ENCODE assay signal across 14 cellular contexts in the genomic region with DNA sequence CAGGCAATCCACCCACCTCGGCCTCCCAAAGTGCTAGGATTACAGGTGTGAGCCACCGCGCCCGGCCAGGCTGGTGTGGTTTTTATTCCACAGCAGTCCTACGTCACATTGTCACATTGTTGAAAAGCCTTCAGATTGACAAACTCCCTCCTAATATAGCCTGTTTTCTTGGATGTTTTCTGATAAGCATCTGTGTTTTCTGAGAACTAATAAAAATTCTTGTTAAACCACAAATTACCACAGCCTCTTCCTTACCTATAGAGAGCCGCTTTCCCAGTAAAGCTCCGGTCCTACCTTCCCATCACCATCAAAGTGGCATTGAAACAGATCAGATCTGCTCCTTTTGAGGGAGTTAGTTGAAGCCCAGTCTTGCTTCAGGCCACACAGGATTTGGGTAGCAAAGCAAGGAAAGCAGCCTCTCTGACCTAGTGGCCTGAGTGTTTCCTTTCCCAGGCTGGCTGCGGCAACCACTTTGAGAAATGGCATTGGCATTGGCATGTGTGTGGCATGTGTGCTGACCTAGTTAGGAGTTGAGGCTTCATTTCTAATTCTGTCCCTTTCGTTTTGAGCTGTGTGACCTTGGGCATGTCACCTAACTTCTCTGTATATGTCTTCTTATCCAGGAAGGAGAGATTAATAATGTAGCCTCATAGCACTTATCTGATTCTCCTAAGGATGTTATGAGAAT. TPM values are rescaled to one million over a fixed set of nuclear protein-coding genes. Genes with fewer than 3 reads are reported as not detected.
A peak's percentile ranks its signal among the peaks of the same experiment; 100 is the strongest.
DNase-seq lines count a peak whose midpoint lies in the region; ATAC-seq, FAIRE-seq and TF ChIP-seq lines count a peak whose summit lies in the region.
"Had no signal": no experiment of that assay in that cellular context is flagged by ENCODE, and none has a peak within 500 bp of the region (broad histone marks: within the 10 kb centered on the region; RNA-seq: fewer than 3 reads in every experiment).

No MANE protein-coding gene starts in this region.

- no peaks in the 10 kb centered on the region for H3K79me2 ChIP-seq in HepG2 (ENCODE audit: insufficient read depth, low read length)
- H3K79me2 ChIP-seq in osteoblast (ENCODE audit: insufficient read depth, low read length): peaks cover 28% of the 10 kb centered on the region

- TF ChIP-seq RAD21 in HepG2 (CRISPR knock-in tag; IDR thresholded peaks at IDR 0.05): no peak

- no peak overlapping the region for H3K4me3 ChIP-seq in HepG2 (replicated peaks in 1 of 3; ENCODE audit: insufficient read depth in 1 of 3, low read depth in 2 of 3, low read length in 3 of 3)
- no peak overlapping the region for H3K4me3 ChIP-seq in right lobe of liver
- H3K4me3 ChIP-seq in esophagus muscularis mucosa: no peak overlapping the region
- H3K4me3 ChIP-seq in osteoblast (ENCODE audit: insufficient read depth, low read length): no peak overlapping the region

- peak; percentile 4 for FAIRE-seq in HepG2 (lab: Jason Lieb, UNC)
- FAIRE-seq: H54 had no signal

- H3K4me2 ChIP-seq in HepG2 (ENCODE audit: low read depth, low read length) (no peak overlapping the region), osteoblast (ENCODE audit: insufficient read depth, low read length) (peak overlapping the region; percentile 93)
- H3K4me2 ChIP-seq: SK-N-SH had no signal

- CTCF ChIA-PET in HepG2 (lab: Yijun Ruan, JAX; ENCODE audit: low intra/inter-chr PET ratio, low total read pairs): no interaction called here

- H3K9ac ChIP-seq in HepG2 (ENCODE audit: insufficient read depth, low read depth, low read length): no peak overlapping the region
- H3K9ac ChIP-seq: SK-N-SH had no signal

- H3K27me3 ChIP-seq in HepG2 (ENCODE audit: control insufficient read depth in 1 of 2, insufficient read depth in 2 of 2, low read length in 2 of 2) (no peaks in the 10 kb centered on the region), right lobe of liver (no peaks in the 10 kb centered on the region), esophagus muscularis mucosa (no peaks in the 10 kb centered on the region), osteoblast (ENCODE audit: insufficient read depth, low read length) (no peaks in the 10 kb centered on the region)
- H3K27me3 ChIP-seq: brain microvascular endothelial cell had no signal

- POLR2A ChIA-PET in HepG2 (lab: Yijun Ruan, JAX): no interaction called here

- ATAC-seq in HepG2 (no peak), right lobe of liver (no peak), left colon (no peak)

- no peak for TF ChIP-seq CTCF in HepG2 (CRISPR knock-in tag; IDR thresholded peaks at IDR 0.05)
- no peak for TF ChIP-seq CTCF in right lobe of liver (IDR thresholded peaks at IDR 0.05)
- TF ChIP-seq CTCF in esophagus muscularis mucosa (IDR thresholded peaks at IDR 0.05): no peak
- TF ChIP-seq CTCF in osteoblast (IDR thresholded peaks at IDR 0.05; ENCODE audit: extremely low read depth, low read depth, low read length): no peak

- DNase-seq in HepG2 (ENCODE audit: low spot score) (no peak), right lobe of liver (no peak), esophagus muscularis mucosa (ENCODE audit: extremely low spot score) (no peak), osteoblast (ENCODE audit: insufficient read length, low spot score, missing footprints) (no peak), NOMO-1 (lab: John Stamatoyannopoulos, UW; ENCODE audit: unreplicated experiment in 2 of 2) (no peak), activated gamma-delta T cell treated with Interleukin-2 at 50 U/mL for 16 hours (no peak), left colon (no peak)
- no peak for DNase-seq in stimulated activated CD4-positive, alpha-beta T cell treated with anti-CD3 and anti-CD28 coated beads, Interleukin-2, amount 100 ng/mL, for 24 hours
- DNase-seq: ACHN, brain microvascular endothelial cell, NCI-H1092 treated with DMSO at 0.1 percent for 48 hours, NCI-H524 treated with DMSO at 0.1 percent for 48 hours, SK-N-SH had no signal

- H4K20me1 ChIP-seq in HepG2 (ENCODE audit: insufficient read depth, low read length): no peaks in the 10 kb centered on the region
- H4K20me1 ChIP-seq in osteoblast (ENCODE audit: insufficient read depth, low read length): no peaks in the 10 kb centered on the region

- H3K27ac ChIP-seq in HepG2 (ENCODE audit: extremely low read length, insufficient read depth, low read length) (no peak overlapping the region), right lobe of liver (no peak overlapping the region), esophagus muscularis mucosa (replicated peaks in 1 of 4) (peak overlapping the region; percentile 84 to 89 (median 87)), osteoblast (ENCODE audit: low read depth, low read length) (peak overlapping the region; percentile 94)
- H3K27ac ChIP-seq: brain microvascular endothelial cell had no signal

- peaks cover 9% of the 10 kb centered on the region; the same call in 1 of the 2 replicates for H3K4me1 ChIP-seq in HepG2 (ENCODE audit: insufficient read depth, low read length)
- no peaks in the 10 kb centered on the region for H3K4me1 ChIP-seq in right lobe of liver
- peaks cover 61 to 98% (median 93%) of the 10 kb centered on the region in 4 donors for H3K4me1 ChIP-seq in esophagus muscularis mucosa
- H3K4me1 ChIP-seq in osteoblast (ENCODE audit: insufficient read depth, low read length): peaks cover 47% of the 10 kb centered on the region

- H3K9me3 ChIP-seq in HepG2 (ENCODE audit: low read length) (no peaks in the 10 kb centered on the region), right lobe of liver (no peaks in the 10 kb centered on the region), esophagus muscularis mucosa (no peaks in the 10 kb centered on the region), osteoblast (ENCODE audit: low read depth, low read length) (no peaks in the 10 kb centered on the region)
- H3K9me3 ChIP-seq: SK-N-SH had no signal

- TF ChIP-seq POLR2A in HepG2 (IDR thresholded peaks at IDR 0.05; ENCODE audit: insufficient read depth in 1 of 2, low read depth in 2 of 2, low read length in 2 of 2) (no peak), right lobe of liver (IDR thresholded peaks at IDR 0.05) (no peak), esophagus muscularis mucosa (IDR thresholded peaks at IDR 0.05; ENCODE audit: low read depth) (no peak)

- 89% methylated on average over 9 of the region's 9 CpGs for WGBS in HepG2 (ENCODE audit: low lambda C conversion rate)
- 74% methylated on average over 9 of the region's 9 CpGs for WGBS in right lobe of liver (ENCODE audit: insufficient coverage, low coverage, low lambda C conversion rate, missing lambda C conversion rate)
- WGBS in esophagus muscularis mucosa: 85% methylated on average over 9 of the region's 9 CpGs

- no peak for TF ChIP-seq EP300 in HepG2 (IDR thresholded peaks at IDR 0.05; ENCODE audit: low read depth in 2 of 2, low read length in 2 of 2)
- no peak for TF ChIP-seq EP300 in HepG2 (CRISPR knock-in tag; IDR thresholded peaks at IDR 0.05; ENCODE audit: borderline replicate concordance)
- TF ChIP-seq EP300 in esophagus muscularis mucosa (IDR thresholded peaks at IDR 0.05): no peak

- BruUV-seq in HepG2 (replicated peaks; lab: Mats Ljungman, UMichigan): no TSS peak

- H3K36me3 ChIP-seq in HepG2 (replicated peaks in 1 of 2; ENCODE audit: control insufficient read depth in 1 of 2, insufficient read depth in 2 of 2, low read length in 2 of 2) (no peaks in the 10 kb centered on the region; a peak in 1 of 5 replicates), right lobe of liver (no peaks in the 10 kb centered on the region), esophagus muscularis mucosa (no peaks in the 10 kb centered on the region), osteoblast (ENCODE audit: insufficient read depth, low read length) (no peaks in the 10 kb centered on the region)
- H3K36me3 ChIP-seq: brain microvascular endothelial cell had no signal

- in situ Hi-C loops in HepG2 (cut with HindIII; ENCODE audit: extremely low pct_ligation_motif_present, low pct_unique_long_range_greater_than_20kb): no loop called here

- H2AFZ ChIP-seq in HepG2 (ENCODE audit: low read length) (no peak overlapping the region), osteoblast (ENCODE audit: low read length) (no peak overlapping the region)

- intact Hi-C loops in HepG2 (cut with micrococcal nuclease; ENCODE audit: unreplicated experiment) (no loop called here), right lobe of liver (cut with DNase I) (no loop called here), esophagus muscularis mucosa (cut with DNase I) (no loop called here), left colon (cut with DNase I, micrococcal nuclease) (no loop called here)

RNA-seq across cellular contexts. Expression of a gene that starts 1.7 kb away (rescaled TPM):
- total RNA-seq in HepG2 (2016; rRNA removed; fragmentation: Illumina TruSeq; extraction: Trizol) (44.5 and 47.6 TPM in 2 replicates), right lobe of liver (10 to 100 TPM; 11.7 to 31.7 (median 21.8) TPM), esophagus muscularis mucosa (100 to 1,000 TPM; 305 to 398 (median 357) TPM), osteoblast (94.6 and 107 TPM in 2 replicates), left colon (10 to 100 TPM; 30.9 to 44.7 TPM)
- 153 and 165 TPM in 2 replicates for total RNA-seq in HepG2 (2016; cell fraction: cytosol; rRNA removed; fragmentation: Illumina TruSeq; extraction: Trizol; ENCODE audit: low read depth)
- 46.5 and 47.5 TPM in 2 replicates for total RNA-seq in HepG2 (2016; cell fraction: insoluble cytoplasmic fraction; rRNA removed; fragmentation: Illumina TruSeq; extraction: Trizol)
- total RNA-seq in HepG2 (2016; cell fraction: membrane; rRNA removed; fragmentation: Illumina TruSeq; extraction: Trizol): 152 and 172 TPM in 2 replicates
- 15.9 and 17.5 TPM in 2 replicates for total RNA-seq in HepG2 (2016; cell fraction: nucleus; rRNA removed; fragmentation: Illumina TruSeq; extraction: Trizol)
- polyA plus RNA-seq in HepG2 (2011; rRNA removed): 30.8 and 31.0 TPM in 2 replicates
- polyA plus RNA-seq in HepG2 (2011; cell fraction: cytosol; rRNA removed): 38.5 and 44.2 TPM in 2 replicates
- polyA plus RNA-seq in HepG2 (2011; cell fraction: nucleus; rRNA removed): 16.9 and 18.1 TPM in 2 replicates
- 31.8 and 34.8 TPM in 2 replicates for polyA plus RNA-seq in HepG2 (2012)
- 204 and 234 TPM in 2 replicates for polyA plus RNA-seq in HepG2 (2016; cell fraction: cytosol; fragmentation: Illumina TruSeq; extraction: Trizol; ENCODE audit: low read depth)
- 54.1 and 61.3 TPM in 2 replicates for polyA plus RNA-seq in HepG2 (2016; cell fraction: insoluble cytoplasmic fraction; fragmentation: Illumina TruSeq; extraction: Trizol; ENCODE audit: low read depth)
- 173 and 198 TPM in 2 replicates for polyA plus RNA-seq in HepG2 (2016; cell fraction: membrane; fragmentation: Illumina TruSeq; extraction: Trizol; ENCODE audit: low read depth)
- polyA plus RNA-seq in HepG2 (2016; cell fraction: nucleus; fragmentation: Illumina TruSeq; extraction: Trizol; ENCODE audit: insufficient read depth, low read depth): 31.1 and 35.7 TPM in 2 replicates
- 5.9 and 22.6 TPM in 2 replicates for polyA minus RNA-seq in HepG2 (2011; rRNA and poly(A)+ RNA removed; ENCODE audit: low replicate concordance)
- polyA minus RNA-seq in HepG2 (2011; cell fraction: cytosol; rRNA and poly(A)+ RNA removed): 13.4 and 14.9 TPM in 2 replicates
- polyA minus RNA-seq in HepG2 (2011; cell fraction: nucleus; rRNA and poly(A)+ RNA removed): 9.3 and 9.9 TPM in 2 replicates

RNA-seq across cellular contexts. Expression of a gene that starts 58.9 kb away (rescaled TPM):
- total RNA-seq in HepG2 (2016; rRNA removed; fragmentation: Illumina TruSeq; extraction: Trizol) (53.5 and 82.0 TPM in 2 replicates), right lobe of liver (10 to 100 TPM; 42.2 to 77.5 (median 58.5) TPM), esophagus muscularis mucosa (100 to 1,000 TPM; 121 to 175 (median 138) TPM), osteoblast (167 and 191 TPM in 2 replicates), left colon (100 to 1,000 TPM in 1 of 2 donors, 10 to 100 TPM in 1; 89.3 to 117 TPM)
- 18.2 and 23.6 TPM in 2 replicates for total RNA-seq in HepG2 (2016; cell fraction: cytosol; rRNA removed; fragmentation: Illumina TruSeq; extraction: Trizol; ENCODE audit: low read depth)
- 60.4 and 86.2 TPM in 2 replicates for total RNA-seq in HepG2 (2016; cell fraction: insoluble cytoplasmic fraction; rRNA removed; fragmentation: Illumina TruSeq; extraction: Trizol)
- 40.1 and 41.9 TPM in 2 replicates for total RNA-seq in HepG2 (2016; cell fraction: membrane; rRNA removed; fragmentation: Illumina TruSeq; extraction: Trizol)
- 61.2 and 69.4 TPM in 2 replicates for total RNA-seq in HepG2 (2016; cell fraction: nucleus; rRNA removed; fragmentation: Illumina TruSeq; extraction: Trizol)
- polyA plus RNA-seq in HepG2 (2011; rRNA removed): 208 and 226 TPM in 2 replicates
- polyA plus RNA-seq in HepG2 (2011; cell fraction: cytosol; rRNA removed): 233 and 277 TPM in 2 replicates
- polyA plus RNA-seq in HepG2 (2011; cell fraction: nucleus; rRNA removed): 99.3 and 112 TPM in 2 replicates
- polyA plus RNA-seq in HepG2 (2012): 113 and 127 TPM in 2 replicates
- 14.1 and 17.6 TPM in 2 replicates for polyA plus RNA-seq in HepG2 (2016; cell fraction: cytosol; fragmentation: Illumina TruSeq; extraction: Trizol; ENCODE audit: low read depth)
- 45.2 and 48.0 TPM in 2 replicates for polyA plus RNA-seq in HepG2 (2016; cell fraction: insoluble cytoplasmic fraction; fragmentation: Illumina TruSeq; extraction: Trizol; ENCODE audit: low read depth)
- 24.9 and 28.0 TPM in 2 replicates for polyA plus RNA-seq in HepG2 (2016; cell fraction: membrane; fragmentation: Illumina TruSeq; extraction: Trizol; ENCODE audit: low read depth)
- polyA plus RNA-seq in HepG2 (2016; cell fraction: nucleus; fragmentation: Illumina TruSeq; extraction: Trizol; ENCODE audit: insufficient read depth, low read depth): 80.9 and 84.6 TPM in 2 replicates
- polyA minus RNA-seq in HepG2 (2011; rRNA and poly(A)+ RNA removed; ENCODE audit: low replicate concordance): 441 and 695 TPM in 2 replicates
- polyA minus RNA-seq in HepG2 (2011; cell fraction: cytosol; rRNA and poly(A)+ RNA removed): 196 and 254 TPM in 2 replicates
- 98.0 and 139 TPM in 2 replicates for polyA minus RNA-seq in HepG2 (2011; cell fraction: nucleus; rRNA and poly(A)+ RNA removed)

Comparison
In these comparisons a context has a peak if more than half of its experiments do, and no peak if none do; other contexts are left out.
1. H3K27ac ChIP-seq: peak in esophagus muscularis mucosa (4 of 4) and osteoblast (single experiment); none in HepG2 (single experiment) and right lobe of liver (0 of 3).